ENCODE assay signal across 12 cellular contexts in genomic region chr17:48483004-48483403, GRCh38. TPM values are rescaled to one million over a fixed set of nuclear protein-coding genes. Genes with fewer than 3 reads are reported as not detected.
DNase-seq lines count a peak whose midpoint lies in the region; ATAC-seq, FAIRE-seq and TF ChIP-seq lines count a peak whose summit lies in the region.
"Had no signal": no experiment of that assay in that cellular context is flagged by ENCODE, and none has a peak within 500 bp of the region (broad histone marks: within the 10 kb centered on the region; RNA-seq: fewer than 3 reads in every experiment).

No MANE protein-coding gene starts in this region.

- no peak for DNase-seq in AG10803 (ENCODE audit: low read depth)
- peak; percentile 76 for DNase-seq in HK-2 (ENCODE audit: unreplicated experiment)
- peak; percentile 59 for DNase-seq in keratinocyte (ENCODE audit: low read depth, low spot score)
- no peak for DNase-seq in NCI-H187 treated with DMSO at 0.1 percent for 48 hours (lab: John Stamatoyannopoulos, UW)
- DNase-seq in NCI-H526 treated with DMSO at 0.1 percent for 48 hours (lab: John Stamatoyannopoulos, UW) = no peak
- no peak for DNase-seq in NCI-H510A treated with DMSO at 0.1 percent for 48 hours (lab: John Stamatoyannopoulos, UW)
- DNase-seq: erythroblast, left ventricle myocardium inferior, right lobe of liver had no signal

- no peak for FAIRE-seq in keratinocyte (lab: Jason Lieb, UNC)
- FAIRE-seq: H1 had no signal

- H3K4me2 ChIP-seq in keratinocyte (ENCODE audit: control insufficient read depth, extremely low read depth, insufficient read depth, low read depth, low read length) = peak overlapping the region; percentile 80

- no peaks in the 10 kb centered on the region for H4K20me1 ChIP-seq in keratinocyte (ENCODE audit: control insufficient read depth, extremely low read depth, insufficient read depth, low read length)

- H3K9me3 ChIP-seq in keratinocyte (ENCODE audit: control insufficient read depth, low read depth, low read length) = no peaks in the 10 kb centered on the region
- H3K9me3 ChIP-seq: left ventricle myocardium inferior, right lobe of liver had no signal

- no peaks in the 10 kb centered on the region for H3K27me3 ChIP-seq in keratinocyte (ENCODE audit: control insufficient read depth, extremely low read depth, insufficient read depth, low read length)

- dilution Hi-C loops in keratinocyte (cut with MboI; ENCODE audit: extremely low pct_ligation_motif_present, low sequenced_read_pairs) = no loop called here

- H2AFZ ChIP-seq in keratinocyte (ENCODE audit: control insufficient read depth, low read length) = no peak overlapping the region

- peaks cover 61% of the 10 kb centered on the region for H3K4me1 ChIP-seq in keratinocyte (ENCODE audit: control insufficient read depth, extremely low read depth, insufficient read depth, low read length)
- H3K4me1 ChIP-seq: left ventricle myocardium inferior, right lobe of liver had no signal

- no peak for ATAC-seq in GM21717 (IDR thresholded peaks at IDR 0.05; ENCODE audit: unreplicated experiment)
- ATAC-seq: right lobe of liver had no signal

- no peaks in the 10 kb centered on the region for H3K79me2 ChIP-seq in keratinocyte (ENCODE audit: control insufficient read depth, insufficient read depth, low read length)

- H3K4me3 ChIP-seq in AG10803 (ENCODE audit: low read length) = peak overlapping the region; percentile 12; the same call in 1 of the 2 replicates
- H3K4me3 ChIP-seq in WI38 (ENCODE audit: low read depth, low read length) = peak overlapping the region; percentile 5; the same call in 1 of the 2 replicates
- no peak overlapping the region for H3K4me3 ChIP-seq in keratinocyte (ENCODE audit: control insufficient read depth in 2 of 3, extremely low read depth in 1 of 3, insufficient read depth in 2 of 3, low read depth in 1 of 3, low read length in 3 of 3)
- H3K4me3 ChIP-seq: left ventricle myocardium inferior, right lobe of liver had no signal

- TF ChIP-seq CTCF in AG10803 (conservative IDR thresholded peaks at IDR 0.05; ENCODE audit: low read length) (no peak), WI38 (IDR thresholded peaks at IDR 0.05; ENCODE audit: low read depth, low read length) (no peak), keratinocyte (optimal IDR thresholded peaks at IDR 0.05 in 1 of 3, IDR thresholded peaks at IDR 0.05 in 1 of 3, conservative IDR thresholded peaks at IDR 0.05 in 1 of 3; ENCODE audit: extremely low read depth in 1 of 3, insufficient read depth in 2 of 3, low read length in 3 of 3) (no peak)

- H3K27ac ChIP-seq in keratinocyte (ENCODE audit: control insufficient read depth, insufficient read depth, low read length) = peak overlapping the region; percentile 94
- H3K27ac ChIP-seq: left ventricle myocardium inferior, right lobe of liver had no signal

- H3K36me3 ChIP-seq in keratinocyte (ENCODE audit: control insufficient read depth in 2 of 2, extremely low read depth in 1 of 2, insufficient read depth in 2 of 2, low read length in 2 of 2) = no peaks in the 10 kb centered on the region
- H3K36me3 ChIP-seq: left ventricle myocardium inferior, right lobe of liver had no signal

- no peaks in the 10 kb centered on the region for H3K9me1 ChIP-seq in keratinocyte (ENCODE audit: control insufficient read depth, extremely low read depth, insufficient read depth, low read length)

- H3K9ac ChIP-seq in keratinocyte (ENCODE audit: control insufficient read depth, extremely low read depth, insufficient read depth, low read length) = peak overlapping the region; percentile 73

RNA-seq across cellular contexts. Expression of gene HOXB1, which starts 47.8 kb away (rescaled TPM):
- polyA plus RNA-seq in keratinocyte = not detected in 3 replicates
- polyA plus RNA-seq in keratinocyte (2011; ENCODE audit: low read depth) = not detected
- not detected in 2 replicates for polyA plus RNA-seq in keratinocyte (2011; cell fraction: cytosol; rRNA removed)
- not detected in 2 replicates for polyA plus RNA-seq in keratinocyte (2011; cell fraction: nucleus; rRNA removed)
- polyA plus RNA-seq in keratinocyte (2012; ENCODE audit: low replicate concordance) = not detected in 2 replicates
- polyA minus RNA-seq in keratinocyte = not detected in 3 replicates
- not detected for polyA minus RNA-seq in keratinocyte (2011; cell fraction: cytosol; rRNA and poly(A)+ RNA removed)
- polyA minus RNA-seq in keratinocyte (2011; cell fraction: nucleus; rRNA and poly(A)+ RNA removed) = not detected in 2 replicates
- polyA plus RNA-seq: H1 had no signal

RNA-seq across cellular contexts. Expression of gene SKAP1, which starts 53.0 kb away (rescaled TPM):
- polyA plus RNA-seq in keratinocyte = 0.09 TPM in 1 of 3 replicates, not detected in the others
- not detected for polyA plus RNA-seq in keratinocyte (2011; ENCODE audit: low read depth)
- not detected in 2 replicates for polyA plus RNA-seq in keratinocyte (2011; cell fraction: cytosol; rRNA removed)
- not detected in 2 replicates for polyA plus RNA-seq in keratinocyte (2011; cell fraction: nucleus; rRNA removed)
- polyA plus RNA-seq in keratinocyte (2012; ENCODE audit: low replicate concordance) = not detected in 2 replicates
- polyA minus RNA-seq in keratinocyte = not detected in 3 replicates
- polyA minus RNA-seq in keratinocyte (2011; cell fraction: cytosol; rRNA and poly(A)+ RNA removed) = not detected
- polyA minus RNA-seq in keratinocyte (2011; cell fraction: nucleus; rRNA and poly(A)+ RNA removed) = not detected in 2 replicates
- polyA plus RNA-seq: H1 had no signal

Comparison
In these comparisons a context has a peak if more than half of its experiments do, and no peak if none do; other contexts are left out.
1. DNase-seq: peak in HK-2 (single experiment) and keratinocyte (single experiment); none in AG10803 (single experiment), NCI-H187 treated with DMSO at 0.1 percent for 48 hours (single experiment), NCI-H526 treated with DMSO at 0.1 percent for 48 hours (single experiment) and NCI-H510A treated with DMSO at 0.1 percent for 48 hours (single experiment).
2. H3K4me3 ChIP-seq: peak in AG10803 (single experiment) and WI38 (single experiment); none in keratinocyte (0 of 3).